8 cellular contexts compared by ENCODE assay signal in genomic region chr15:31472636-31473383, GRCh38.
DNase-seq lines count a peak whose midpoint lies in the region; ATAC-seq and TF ChIP-seq lines count a peak whose summit lies in the region.

No MANE protein-coding gene starts in this region.

- no peaks in the 10 kb centered on the region for H3K36me3 ChIP-seq in lower lobe of right lung

- no peaks in the 10 kb centered on the region for H4K20me1 ChIP-seq in H9 (ENCODE audit: control insufficient read depth, insufficient read depth, insufficient read length)

- 0 out of 7 replicates have a peak overlapping the region, but pooled peaks of 1 of the 3 experiments have one; percentile 3 for H3K27ac Mint-ChIP-seq in H9

- H3K4me3 ChIP-seq in lower lobe of right lung: no peak overlapping the region

- H3K27me3 ChIP-seq in H9 (ENCODE audit: insufficient read depth, low read length) (no peaks in the 10 kb centered on the region), lower lobe of right lung (ENCODE audit: low read depth) (no peaks in the 10 kb centered on the region)

- H3K4ac ChIP-seq in H9 (ENCODE audit: low read depth, low read length): no peak overlapping the region

- H3K23me2 ChIP-seq in H9 (ENCODE audit: insufficient read length, low read depth, low read length, poor library complexity, severe bottlenecking): no peaks in the 10 kb centered on the region

- H3K27ac ChIP-seq in H9 (ENCODE audit: insufficient read length, low read depth, low read length) (no peak overlapping the region), lower lobe of right lung (peak overlapping the region; percentile 55)

- H3K9me3 ChIP-seq in H9 (ENCODE audit: control insufficient read depth, low read depth, low read length) (no peaks in the 10 kb centered on the region), lower lobe of right lung (no peaks in the 10 kb centered on the region)

- no peak overlapping the region for H3K4me3 Mint-ChIP-seq in H9

- H2AFZ ChIP-seq in H9 (ENCODE audit: low read length): no peak overlapping the region

- intact Hi-C loops in lower lobe of right lung (cut with DNase I): no loop called here

- no peak overlapping the region for H2BK12ac ChIP-seq in H9 (ENCODE audit: insufficient read length, low read depth, low read length)

- WGBS in H9 (ENCODE audit: extremely low coverage, insufficient read length, low lambda C conversion rate): no CpG with 5 or more reads among the region's 8 CpGs

- no peak overlapping the region for H2BK120ac ChIP-seq in H9 (ENCODE audit: low read depth, low read length, poor library complexity, severe bottlenecking)

- no peak overlapping the region for H4K91ac ChIP-seq in H9 (ENCODE audit: insufficient read length, low read depth, low read length)

- H3T11ph ChIP-seq in H9 (ENCODE audit: low read length): no peak overlapping the region

- H3K36me3 Mint-ChIP-seq in H9 (ENCODE audit: insufficient read depth in 1 of 3, low read depth in 3 of 3): no peaks in the 10 kb centered on the region

- H3K9ac ChIP-seq in H9 (ENCODE audit: extremely low read depth, insufficient read length, low read length): no peak overlapping the region

- ATAC-seq in GM18511 (IDR thresholded peaks at IDR 0.05; ENCODE audit: unreplicated experiment): peak; percentile 92
- ATAC-seq in lower lobe of right lung: peak; percentile 68 to 71

- H4K8ac ChIP-seq in H9 (replicated peaks; ENCODE audit: insufficient read length, low read depth, low read length): no peak overlapping the region

- TF ChIP-seq CTCF in H9 (conservative IDR thresholded peaks at IDR 0.05) (no peak), lower lobe of right lung (IDR thresholded peaks at IDR 0.05) (no peak)

- peak; percentile 24 for DNase-seq in H9
- peak; percentile 50 for DNase-seq in NCI-H226
- DNase-seq in amniotic epithelial cell (ENCODE audit: low read depth): peak; percentile 69
- no peak for DNase-seq in lower lobe of right lung
- DNase-seq in NCI-H345 treated with DMSO at 0.1 percent for 48 hours (lab: John Stamatoyannopoulos, UW; ENCODE audit: unreplicated experiment): no peak
- no peak for DNase-seq in NCI-H1417 treated with DMSO at 0.1 percent for 48 hours (lab: John Stamatoyannopoulos, UW)
- DNase-seq in SIG-M5 treated with dmso at 0.1 percent for 504 hours (lab: John Stamatoyannopoulos, UW; ENCODE audit: unreplicated experiment): no peak

- no peaks in the 10 kb centered on the region for H3K79me1 ChIP-seq in H9 (ENCODE audit: insufficient read depth, low read depth, low read length, poor library complexity, severe bottlenecking)

- H4K5ac ChIP-seq in H9 (ENCODE audit: insufficient read length, low read depth, low read length): no peak overlapping the region

- H2BK15ac ChIP-seq in H9 (ENCODE audit: low read depth, low read length): no peak overlapping the region

- H3K4me1 ChIP-seq in H9 (ENCODE audit: insufficient read depth, low read length) (no peaks in the 10 kb centered on the region), lower lobe of right lung (peaks cover 20% of the 10 kb centered on the region)

- H3K18ac ChIP-seq in H9 (ENCODE audit: insufficient read length, low read depth, low read length): no peak overlapping the region

- no peak overlapping the region for H2BK5ac ChIP-seq in H9 (ENCODE audit: insufficient read length, low read length)

- H3K56ac ChIP-seq in H9 (ENCODE audit: insufficient read length, low read depth, low read length): no peak overlapping the region

- no peak overlapping the region for H3K4me2 ChIP-seq in H9 (ENCODE audit: insufficient read depth, insufficient read length, low read length)

- no peak overlapping the region for H3K23ac ChIP-seq in H9 (ENCODE audit: insufficient read length, low read depth, low read length)

- peaks cover 5% of the 10 kb centered on the region for H3K27me3 Mint-ChIP-seq in H9 (ENCODE audit: low read depth)

- H3K14ac ChIP-seq in H9 (ENCODE audit: insufficient read depth, low read length): no peak overlapping the region

- H3K79me2 ChIP-seq in H9 (ENCODE audit: insufficient read depth, low read length): no peaks in the 10 kb centered on the region

- peaks cover 8 to 12% of the 10 kb centered on the region in 2 experiments for H3K4me1 Mint-ChIP-seq in H9

- no peaks in the 10 kb centered on the region for H3K9me3 Mint-ChIP-seq in H9

- H2AK5ac ChIP-seq in H9 (ENCODE audit: insufficient read length, low read length): no peak overlapping the region

- no peak overlapping the region for H2BK20ac ChIP-seq in H9 (ENCODE audit: low read depth, low read length, poor library complexity, severe bottlenecking)

Comparison
In these comparisons a context has a peak if more than half of its experiments do, and no peak if none do; other contexts are left out.
1. DNase-seq: peak in H9 (single experiment), NCI-H226 (single experiment) and amniotic epithelial cell (single experiment); none in lower lobe of right lung (single experiment), NCI-H345 treated with DMSO at 0.1 percent for 48 hours (single experiment), NCI-H1417 treated with DMSO at 0.1 percent for 48 hours (single experiment) and SIG-M5 treated with dmso at 0.1 percent for 504 hours (single experiment).